ENCODE assay signal across 13 cellular contexts in genomic region chr18:48621240-48621639, GRCh38.
DNase-seq lines count a peak whose midpoint lies in the region; ATAC-seq, FAIRE-seq and TF ChIP-seq lines count a peak whose summit lies in the region.
"Had no signal": no experiment of that assay in that cellular context is flagged by ENCODE, and none has a peak within 500 bp of the region (broad histone marks: within the 10 kb centered on the region; RNA-seq: fewer than 3 reads in every experiment).

No MANE protein-coding gene starts in this region.

- no peaks in the 10 kb centered on the region for H3K79me2 ChIP-seq in H9 (ENCODE audit: insufficient read depth, low read length)

- no peak overlapping the region for H3K27ac ChIP-seq in H9 (ENCODE audit: insufficient read length, low read depth, low read length)
- H3K27ac ChIP-seq: adrenal gland had no signal

- H2BK20ac ChIP-seq in H9 (ENCODE audit: low read depth, low read length, poor library complexity, severe bottlenecking) = no peak overlapping the region

- H3T11ph ChIP-seq in H9 (ENCODE audit: low read length) = no peak overlapping the region

- no peak overlapping the region for H3K18ac ChIP-seq in H9 (ENCODE audit: insufficient read length, low read depth, low read length)

- no peaks in the 10 kb centered on the region for H4K20me1 ChIP-seq in H9 (ENCODE audit: control insufficient read depth, insufficient read depth, insufficient read length)

- no peaks in the 10 kb centered on the region for H3K27me3 ChIP-seq in H9 (ENCODE audit: insufficient read depth, low read length)
- H3K27me3 ChIP-seq: adrenal gland had no signal

- H3K9ac ChIP-seq in H9 (ENCODE audit: extremely low read depth, insufficient read length, low read length) = no peak overlapping the region

- peaks cover 6% of the 10 kb centered on the region for H3K4me1 ChIP-seq in H9 (ENCODE audit: insufficient read depth, low read length)

- peak overlapping the region in 2 of 3 experiments; percentile 54 to 59; a peak in 1 of 7 replicates for H3K27ac Mint-ChIP-seq in H9
- 0 out of 2 replicates have a peak overlapping the region, but pooled peaks have one; percentile 72 for H3K27ac Mint-ChIP-seq in WTC11
- no peak overlapping the region for H3K27ac Mint-ChIP-seq in CD14-positive monocyte

- H4K8ac ChIP-seq in H9 (replicated peaks; ENCODE audit: insufficient read length, low read depth, low read length) = no peak overlapping the region

- no peak overlapping the region for H3K4me2 ChIP-seq in H9 (ENCODE audit: insufficient read depth, insufficient read length, low read length)

- no CpG with 5 or more reads among the region's 8 CpGs for WGBS in H9 (ENCODE audit: extremely low coverage, insufficient read length, low lambda C conversion rate)

- no peak overlapping the region for H2BK12ac ChIP-seq in H9 (ENCODE audit: insufficient read length, low read depth, low read length)

- TF ChIP-seq CTCF in H9 (conservative IDR thresholded peaks at IDR 0.05) (no peak), WTC11 (IDR thresholded peaks at IDR 0.05) (no peak), CD14-positive monocyte (IDR thresholded peaks at IDR 0.05) (no peak)

- ATAC-seq in WTC11 = no peak
- no peak for ATAC-seq in Right ventricle myocardium superior (ENCODE audit: poor library complexity)

- no peak overlapping the region for H4K91ac ChIP-seq in H9 (ENCODE audit: insufficient read length, low read depth, low read length)

- no peak overlapping the region for H2BK15ac ChIP-seq in H9 (ENCODE audit: low read depth, low read length)

- H2BK5ac ChIP-seq in H9 (ENCODE audit: insufficient read length, low read length) = no peak overlapping the region

- H3K4me1 Mint-ChIP-seq in H9 = peaks cover 23 to 30% of the 10 kb centered on the region in 2 experiments
- H3K4me1 Mint-ChIP-seq in WTC11 = peaks cover 47% of the 10 kb centered on the region
- H3K4me1 Mint-ChIP-seq in CD14-positive monocyte = no peaks in the 10 kb centered on the region

- H3K14ac ChIP-seq in H9 (ENCODE audit: insufficient read depth, low read length) = no peak overlapping the region

- no peaks in the 10 kb centered on the region for H3K23me2 ChIP-seq in H9 (ENCODE audit: insufficient read length, low read depth, low read length, poor library complexity, severe bottlenecking)

- CTCF ChIA-PET in WTC11 (lab: Charles Lee) = interaction anchor here (0.8 to 2.6 kb wide), 3 partner anchors 13 to 18 kb away, joined by 3 to 12 read pairs (median 4); no protein-coding TSS in a partner anchor

- no peak overlapping the region for H4K5ac ChIP-seq in H9 (ENCODE audit: insufficient read length, low read depth, low read length)

- H3K27me3 Mint-ChIP-seq in H9 (ENCODE audit: low read depth) (no peaks in the 10 kb centered on the region), WTC11 (ENCODE audit: low read depth) (no peaks in the 10 kb centered on the region), CD14-positive monocyte (ENCODE audit: low read depth in 3 of 3) (peaks cover 0 to 3% (median 0%) of the 10 kb centered on the region in 3 donors)

- H3K36me3 Mint-ChIP-seq in H9 (ENCODE audit: insufficient read depth in 1 of 3, low read depth in 3 of 3) = peaks cover 0 to 4% (median 0%) of the 10 kb centered on the region in 3 experiments; a peak in 4 of 7 replicates
- no peaks in the 10 kb centered on the region for H3K36me3 Mint-ChIP-seq in WTC11
- peaks cover 17 to 19% of the 10 kb centered on the region in 2 donors for H3K36me3 Mint-ChIP-seq in CD14-positive monocyte

- no peak overlapping the region for H3K4ac ChIP-seq in H9 (ENCODE audit: low read depth, low read length)

- H3K4me3 Mint-ChIP-seq in H9 (no peak overlapping the region; a peak in 1 of 5 replicates), WTC11 (no peak overlapping the region), CD14-positive monocyte (no peak overlapping the region)

- no peaks in the 10 kb centered on the region for H3K79me1 ChIP-seq in H9 (ENCODE audit: insufficient read depth, low read depth, low read length, poor library complexity, severe bottlenecking)

- H2AK5ac ChIP-seq in H9 (ENCODE audit: insufficient read length, low read length) = no peak overlapping the region

- no peak overlapping the region for H3K23ac ChIP-seq in H9 (ENCODE audit: insufficient read length, low read depth, low read length)

- no peaks in the 10 kb centered on the region for H3K9me3 Mint-ChIP-seq in H9
- H3K9me3 Mint-ChIP-seq in WTC11 = no peaks in the 10 kb centered on the region
- H3K9me3 Mint-ChIP-seq in CD14-positive monocyte = peaks cover 0 to 1% (median 0%) of the 10 kb centered on the region in 7 donors

- DNase-seq in H9 (no peak), WTC11 (ENCODE audit: low spot score) (no peak), hepatic stellate cell (ENCODE audit: low spot score) (peak; percentile 88), urothelium cell line (ENCODE audit: low spot score) (peak; percentile 81), ecto neural progenitor cell (ENCODE audit: low spot score) (no peak), Right ventricle myocardium superior (no peak), CD14-positive monocyte (ENCODE audit: low spot score) (no peak)
- DNase-seq: adrenal gland; NCI-H1092 treated with DMSO at 0.1 percent for 48 hours; NCI-H526; nucleus accumbens; stimulated activated CD4-positive, alpha-beta T cell treated with anti-CD3 and anti-CD28 coated beads, Interleukin-4, amount 100 ng/mL, for 1 hour had no signal

- POLR2A ChIA-PET in WTC11 (lab: Charles Lee) = no interaction called here

- H3K56ac ChIP-seq in H9 (ENCODE audit: insufficient read length, low read depth, low read length) = no peak overlapping the region

- intact Hi-C loops in Right ventricle myocardium superior (cut with DNase I) (no loop called here), CD14-positive monocyte (cut with micrococcal nuclease) (loop anchor here in 1 of 2 donors (5.0 kb wide), 1 partner anchor 429 kb away; no protein-coding TSS in a partner anchor)

- no peak overlapping the region for H2BK120ac ChIP-seq in H9 (ENCODE audit: low read depth, low read length, poor library complexity, severe bottlenecking)

- no peak overlapping the region for H2AFZ ChIP-seq in H9 (ENCODE audit: low read length)

- no peak for FAIRE-seq in urothelium cell line (lab: Jason Lieb, UNC)
- FAIRE-seq: H1 had no signal

- no peaks in the 10 kb centered on the region for H3K9me3 ChIP-seq in H9 (ENCODE audit: control insufficient read depth, low read depth, low read length)
- H3K9me3 ChIP-seq: adrenal gland had no signal

TF ChIP-seq in WTC11, 78 proteins besides CTCF, POLR2A, EP300 and RAD21 (continues in another document):
- TF ChIP-seq ZNF121 (CRISPR knock-in tag; IDR thresholded peaks at IDR 0.05) = no peak
- TF ChIP-seq, protein P1, sequence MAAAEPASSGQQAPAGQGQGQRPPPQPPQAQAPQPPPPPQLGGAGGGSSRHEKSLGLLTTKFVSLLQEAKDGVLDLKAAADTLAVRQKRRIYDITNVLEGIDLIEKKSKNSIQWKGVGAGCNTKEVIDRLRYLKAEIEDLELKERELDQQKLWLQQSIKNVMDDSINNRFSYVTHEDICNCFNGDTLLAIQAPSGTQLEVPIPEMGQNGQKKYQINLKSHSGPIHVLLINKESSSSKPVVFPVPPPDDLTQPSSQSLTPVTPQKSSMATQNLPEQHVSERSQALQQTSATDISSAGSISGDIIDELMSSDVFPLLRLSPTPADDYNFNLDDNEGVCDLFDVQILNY (CRISPR knock-in tag; IDR thresholded peaks at IDR 0.05) = no peak
- no peak for TF ChIP-seq ZNF263 (CRISPR knock-in tag; IDR thresholded peaks at IDR 0.05; ENCODE audit: low read depth)
- no peak for TF ChIP-seq ZNF423 (CRISPR knock-in tag; IDR thresholded peaks at IDR 0.05)
- no peak for TF ChIP-seq ZBTB43 (CRISPR knock-in tag; IDR thresholded peaks at IDR 0.05)
- TF ChIP-seq GABPB1 (CRISPR knock-in tag; IDR thresholded peaks at IDR 0.05) = no peak
- no peak for TF ChIP-seq ZNF396 (CRISPR knock-in tag; IDR thresholded peaks at IDR 0.05; ENCODE audit: borderline replicate concordance)
- TF ChIP-seq E2F1 (CRISPR knock-in tag; IDR thresholded peaks at IDR 0.05) = no peak
- TF ChIP-seq, protein P2, sequence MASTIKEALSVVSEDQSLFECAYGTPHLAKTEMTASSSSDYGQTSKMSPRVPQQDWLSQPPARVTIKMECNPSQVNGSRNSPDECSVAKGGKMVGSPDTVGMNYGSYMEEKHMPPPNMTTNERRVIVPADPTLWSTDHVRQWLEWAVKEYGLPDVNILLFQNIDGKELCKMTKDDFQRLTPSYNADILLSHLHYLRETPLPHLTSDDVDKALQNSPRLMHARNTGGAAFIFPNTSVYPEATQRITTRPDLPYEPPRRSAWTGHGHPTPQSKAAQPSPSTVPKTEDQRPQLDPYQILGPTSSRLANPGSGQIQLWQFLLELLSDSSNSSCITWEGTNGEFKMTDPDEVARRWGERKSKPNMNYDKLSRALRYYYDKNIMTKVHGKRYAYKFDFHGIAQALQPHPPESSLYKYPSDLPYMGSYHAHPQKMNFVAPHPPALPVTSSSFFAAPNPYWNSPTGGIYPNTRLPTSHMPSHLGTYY (CRISPR knock-in tag; IDR thresholded peaks at IDR 0.05) = no peak
- TF ChIP-seq ZNF317 (CRISPR knock-in tag; IDR thresholded peaks at IDR 0.05; ENCODE audit: borderline replicate concordance, low read depth) = no peak

Comparison
In these comparisons a context has a peak if more than half of its experiments do, and no peak if none do; other contexts are left out.
1. DNase-seq: peak in hepatic stellate cell (single experiment) and urothelium cell line (single experiment); none in H9 (single experiment), WTC11 (single experiment), ecto neural progenitor cell (single experiment), Right ventricle myocardium superior (single experiment) and CD14-positive monocyte (single experiment).
2. H3K27ac Mint-ChIP-seq: peak in H9 (2 of 3) and WTC11 (single experiment); none in CD14-positive monocyte (0 of 7).